Comparison of ENCODE assay signal across 8 cellular contexts in the genomic region with DNA sequence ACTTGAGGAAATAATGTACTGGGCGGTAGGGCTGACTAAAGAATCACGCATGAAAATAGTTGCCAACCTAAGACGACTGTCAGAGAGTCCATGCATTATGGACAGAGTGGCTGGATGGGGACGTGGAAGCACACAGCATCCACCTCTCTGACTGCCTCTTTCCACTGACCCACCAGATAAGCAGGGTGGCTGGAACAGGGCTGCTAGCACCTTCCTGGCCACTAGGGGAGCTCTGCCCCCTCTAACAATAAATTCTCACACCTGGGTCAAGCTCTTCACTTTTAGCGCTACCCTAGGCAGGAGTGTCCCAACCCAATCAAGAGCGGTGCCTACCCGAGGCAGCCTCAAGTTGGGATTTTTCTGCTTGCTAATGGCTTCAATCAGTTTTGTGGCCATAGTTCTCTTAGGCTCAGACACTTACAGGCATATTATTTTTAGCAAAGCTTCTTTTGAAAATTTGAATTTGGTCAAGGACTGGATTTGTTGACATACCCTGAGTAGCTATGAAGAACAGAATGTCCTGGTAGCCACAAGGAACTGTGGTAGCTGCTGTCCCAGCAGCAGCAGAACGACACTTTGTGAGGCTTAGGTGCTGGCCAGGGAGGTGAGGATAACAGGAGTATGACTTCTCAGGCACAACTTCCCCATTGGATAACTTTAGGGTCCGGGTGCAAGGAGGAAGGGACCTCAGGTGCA. TPM values are rescaled to one million over a fixed set of nuclear protein-coding genes. Genes with fewer than 3 reads are reported as not detected.
DNase-seq lines count a peak whose midpoint lies in the region; ATAC-seq, FAIRE-seq and TF ChIP-seq lines count a peak whose summit lies in the region.

No MANE protein-coding gene starts in this region.

- no peak overlapping the region for H3K4me2 ChIP-seq in fibroblast of lung (ENCODE audit: extremely low read depth, insufficient read depth, low read length)

- DNase-seq in SIG-M5 treated with dmso at 0.1 percent for 504 hours (lab: John Stamatoyannopoulos, UW; ENCODE audit: unreplicated experiment) (peak; percentile 33), SIG-M5 (lab: John Stamatoyannopoulos, UW) (no peak), NOMO-1 (lab: John Stamatoyannopoulos, UW; ENCODE audit: unreplicated experiment in 2 of 2) (peak; percentile 24 to 36), activated T-cell treated with anti-CD3 and anti-CD28 coated beads for 48 hours (ENCODE audit: low read depth) (peak; percentile 45), fibroblast of lung (ENCODE audit: low read depth in 2 of 2) (peak; percentile 38 to 55), occipital lobe (lab: John Stamatoyannopoulos, UW) (peak; percentile 49), urothelium cell line (ENCODE audit: low spot score) (peak; percentile 74)

- no peak for FAIRE-seq in urothelium cell line (lab: Jason Lieb, UNC)

- H3K4me1 ChIP-seq in fibroblast of lung (ENCODE audit: control insufficient read depth, extremely low read depth, insufficient read depth, low read length), result peaks cover 6% of the 10 kb centered on the region

- no peaks in the 10 kb centered on the region for H3K27me3 ChIP-seq in fibroblast of lung (ENCODE audit: control insufficient read depth, insufficient read depth, low read length)

- H3K4me3 ChIP-seq in fibroblast of lung (replicated peaks in 1 of 4; ENCODE audit: control extremely low read depth in 1 of 4, insufficient read depth in 1 of 4, low read depth in 3 of 4, low read length in 4 of 4), result no peak overlapping the region

- no peak overlapping the region for H3K27ac ChIP-seq in fibroblast of lung (ENCODE audit: insufficient read depth, low read length)

- no peaks in the 10 kb centered on the region for H3K79me2 ChIP-seq in fibroblast of lung (ENCODE audit: control insufficient read depth, insufficient read depth, low read length)

- H3K9me3 ChIP-seq in fibroblast of lung (ENCODE audit: control insufficient read depth, insufficient read depth, low read depth, low read length), result no peaks in the 10 kb centered on the region

- peak; percentile 84 to 96 for TF ChIP-seq CTCF in fibroblast of lung (conservative IDR thresholded peaks at IDR 0.05 in 1 of 2, IDR thresholded peaks at IDR 0.05 in 1 of 2; ENCODE audit: low read depth in 1 of 2, low read length in 2 of 2)

- H4K20me1 ChIP-seq in fibroblast of lung (ENCODE audit: control insufficient read depth, extremely low read depth, insufficient read depth, low read length), result no peaks in the 10 kb centered on the region

- ATAC-seq in HG02759 (IDR thresholded peaks at IDR 0.05; ENCODE audit: unreplicated experiment), result peak; percentile 77

- H3K36me3 ChIP-seq in fibroblast of lung (ENCODE audit: control insufficient read depth, insufficient read depth, low read length), result peaks cover 44% of the 10 kb centered on the region

- H3K9ac ChIP-seq in fibroblast of lung (ENCODE audit: insufficient read depth, low read length), result no peak overlapping the region

- H2AFZ ChIP-seq in fibroblast of lung (ENCODE audit: low read length), result no peak overlapping the region

RNA-seq across cellular contexts. Expression of gene TPM2, which starts 6.9 kb away (rescaled TPM):
- total RNA-seq in fibroblast of lung, result 696 and 1,003 TPM in 2 replicates
- polyA plus RNA-seq in fibroblast of lung, result 1,280 and 1,927 TPM in 2 replicates
- polyA plus RNA-seq in fibroblast of lung (2012), result 2,024 and 3,299 TPM in 2 replicates
- 204 and 281 TPM in 2 replicates for polyA minus RNA-seq in fibroblast of lung (ENCODE audit: low replicate concordance)
- 18.1 TPM for total RNA-seq in occipital lobe

RNA-seq across cellular contexts. Expression of gene CA9, which starts 22.9 kb away (rescaled TPM):
- total RNA-seq in fibroblast of lung, result 0.17 and 0.26 TPM in 2 replicates
- polyA plus RNA-seq in fibroblast of lung, result 0.59 TPM in 1 of 2 replicates, not detected in the other
- 0.84 TPM in 2 replicates for polyA plus RNA-seq in fibroblast of lung (2012)
- not detected in 2 replicates for polyA minus RNA-seq in fibroblast of lung (ENCODE audit: low replicate concordance)
- total RNA-seq in occipital lobe, result 0.78 TPM

RNA-seq across cellular contexts. Expression of gene ARHGEF39, which starts 31.7 kb away (rescaled TPM):
- total RNA-seq in fibroblast of lung, result under 0.01 and 0.66 TPM in 2 replicates
- 0.77 and 3.9 TPM in 2 replicates for polyA plus RNA-seq in fibroblast of lung
- polyA plus RNA-seq in fibroblast of lung (2012), result 0.63 and 2.3 TPM in 2 replicates
- 2.2 and 4.4 TPM in 2 replicates for polyA minus RNA-seq in fibroblast of lung (ENCODE audit: low replicate concordance)
- 0.94 TPM for total RNA-seq in occipital lobe

RNA-seq across cellular contexts. Expression of gene TLN1, which starts 35.3 kb away (rescaled TPM):
- total RNA-seq in fibroblast of lung (214 and 405 TPM in 2 replicates), occipital lobe (17.8 TPM)
- polyA plus RNA-seq in fibroblast of lung, result 214 and 244 TPM in 2 replicates
- 354 and 377 TPM in 2 replicates for polyA plus RNA-seq in fibroblast of lung (2012)
- 919 and 1,168 TPM in 2 replicates for polyA minus RNA-seq in fibroblast of lung (ENCODE audit: low replicate concordance)

RNA-seq across cellular contexts. Expression of gene CREB3, which starts 35.8 kb away (rescaled TPM):
- total RNA-seq in fibroblast of lung, result 64.7 and 70.2 TPM in 2 replicates
- polyA plus RNA-seq in fibroblast of lung, result 50.2 and 55.8 TPM in 2 replicates
- 64.7 and 76.5 TPM in 2 replicates for polyA plus RNA-seq in fibroblast of lung (2012)
- polyA minus RNA-seq in fibroblast of lung (ENCODE audit: low replicate concordance), result 109 and 122 TPM in 2 replicates
- 22.9 TPM for total RNA-seq in occipital lobe

Comparison
In these comparisons a context has a peak if more than half of its experiments do, and no peak if none do; other contexts are left out.
1. RNA of gene TPM2, which starts 6.9 kb away (total RNA-seq): 696 to 1,003 TPM in fibroblast of lung; 18.1 TPM in occipital lobe (single experiment); every median in the first group is over 10 times any median in the second.